Comparison of ENCODE assay signal across 1 cellular context in genomic region chr14:70231756-70232544, GRCh38. TPM values are rescaled to one million over a fixed set of nuclear protein-coding genes. Genes with fewer than 3 reads are reported as not detected.
"Had no signal": no experiment of that assay in that cellular context is flagged by ENCODE, and none has a peak within 500 bp of the region (broad histone marks: within the 10 kb centered on the region; RNA-seq: fewer than 3 reads in every experiment).

No MANE protein-coding gene starts in this region.

RNA-seq across cellular contexts. Expression of gene SLC8A3, which starts 43.2 kb away (rescaled TPM):
- polyA plus RNA-seq: naive thymus-derived CD4-positive, alpha-beta T cell had no signal
